Comparison of ENCODE assay signal across 1 cellular context in the genomic region with DNA sequence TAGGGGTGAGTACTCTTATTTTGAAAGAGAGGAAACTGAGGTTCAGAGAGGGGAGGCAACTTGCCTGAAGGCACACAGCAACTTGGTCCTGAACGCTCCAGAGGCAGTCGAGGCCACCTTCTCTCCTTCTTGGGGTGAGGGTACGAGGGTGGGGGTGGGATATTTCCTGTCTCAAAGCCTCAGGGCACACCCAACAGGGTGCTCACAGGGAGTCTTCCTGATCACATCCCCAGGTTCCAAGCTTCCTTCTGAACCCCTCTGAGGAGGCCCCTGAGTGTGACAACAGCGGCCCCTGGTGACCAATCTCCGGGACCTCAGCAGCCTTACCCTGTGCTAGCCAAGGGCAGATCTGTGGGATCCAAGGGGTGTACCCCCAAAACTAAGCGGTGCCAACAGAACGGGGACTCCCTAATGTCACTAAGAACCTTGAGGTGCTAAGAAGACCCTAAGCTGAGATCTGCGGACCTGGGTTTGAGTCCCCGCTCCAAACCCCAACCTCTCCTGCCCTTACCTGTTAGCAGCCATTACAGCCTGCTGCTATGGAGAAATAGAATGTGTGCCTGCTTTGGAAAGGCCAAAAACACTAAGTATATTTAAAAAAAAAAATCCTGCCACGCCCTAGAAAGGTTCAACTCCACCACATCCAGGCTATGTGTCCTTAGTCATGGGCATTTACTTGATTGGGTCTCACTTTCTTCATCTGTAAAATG.
TF ChIP-seq lines count a peak whose summit lies in the region.

No MANE protein-coding gene starts in this region.

TF ChIP-seq in GM23338, 12 proteins besides CTCF, POLR2A, EP300 and RAD21 (continued from another document):
- TF ChIP-seq, protein P1, sequence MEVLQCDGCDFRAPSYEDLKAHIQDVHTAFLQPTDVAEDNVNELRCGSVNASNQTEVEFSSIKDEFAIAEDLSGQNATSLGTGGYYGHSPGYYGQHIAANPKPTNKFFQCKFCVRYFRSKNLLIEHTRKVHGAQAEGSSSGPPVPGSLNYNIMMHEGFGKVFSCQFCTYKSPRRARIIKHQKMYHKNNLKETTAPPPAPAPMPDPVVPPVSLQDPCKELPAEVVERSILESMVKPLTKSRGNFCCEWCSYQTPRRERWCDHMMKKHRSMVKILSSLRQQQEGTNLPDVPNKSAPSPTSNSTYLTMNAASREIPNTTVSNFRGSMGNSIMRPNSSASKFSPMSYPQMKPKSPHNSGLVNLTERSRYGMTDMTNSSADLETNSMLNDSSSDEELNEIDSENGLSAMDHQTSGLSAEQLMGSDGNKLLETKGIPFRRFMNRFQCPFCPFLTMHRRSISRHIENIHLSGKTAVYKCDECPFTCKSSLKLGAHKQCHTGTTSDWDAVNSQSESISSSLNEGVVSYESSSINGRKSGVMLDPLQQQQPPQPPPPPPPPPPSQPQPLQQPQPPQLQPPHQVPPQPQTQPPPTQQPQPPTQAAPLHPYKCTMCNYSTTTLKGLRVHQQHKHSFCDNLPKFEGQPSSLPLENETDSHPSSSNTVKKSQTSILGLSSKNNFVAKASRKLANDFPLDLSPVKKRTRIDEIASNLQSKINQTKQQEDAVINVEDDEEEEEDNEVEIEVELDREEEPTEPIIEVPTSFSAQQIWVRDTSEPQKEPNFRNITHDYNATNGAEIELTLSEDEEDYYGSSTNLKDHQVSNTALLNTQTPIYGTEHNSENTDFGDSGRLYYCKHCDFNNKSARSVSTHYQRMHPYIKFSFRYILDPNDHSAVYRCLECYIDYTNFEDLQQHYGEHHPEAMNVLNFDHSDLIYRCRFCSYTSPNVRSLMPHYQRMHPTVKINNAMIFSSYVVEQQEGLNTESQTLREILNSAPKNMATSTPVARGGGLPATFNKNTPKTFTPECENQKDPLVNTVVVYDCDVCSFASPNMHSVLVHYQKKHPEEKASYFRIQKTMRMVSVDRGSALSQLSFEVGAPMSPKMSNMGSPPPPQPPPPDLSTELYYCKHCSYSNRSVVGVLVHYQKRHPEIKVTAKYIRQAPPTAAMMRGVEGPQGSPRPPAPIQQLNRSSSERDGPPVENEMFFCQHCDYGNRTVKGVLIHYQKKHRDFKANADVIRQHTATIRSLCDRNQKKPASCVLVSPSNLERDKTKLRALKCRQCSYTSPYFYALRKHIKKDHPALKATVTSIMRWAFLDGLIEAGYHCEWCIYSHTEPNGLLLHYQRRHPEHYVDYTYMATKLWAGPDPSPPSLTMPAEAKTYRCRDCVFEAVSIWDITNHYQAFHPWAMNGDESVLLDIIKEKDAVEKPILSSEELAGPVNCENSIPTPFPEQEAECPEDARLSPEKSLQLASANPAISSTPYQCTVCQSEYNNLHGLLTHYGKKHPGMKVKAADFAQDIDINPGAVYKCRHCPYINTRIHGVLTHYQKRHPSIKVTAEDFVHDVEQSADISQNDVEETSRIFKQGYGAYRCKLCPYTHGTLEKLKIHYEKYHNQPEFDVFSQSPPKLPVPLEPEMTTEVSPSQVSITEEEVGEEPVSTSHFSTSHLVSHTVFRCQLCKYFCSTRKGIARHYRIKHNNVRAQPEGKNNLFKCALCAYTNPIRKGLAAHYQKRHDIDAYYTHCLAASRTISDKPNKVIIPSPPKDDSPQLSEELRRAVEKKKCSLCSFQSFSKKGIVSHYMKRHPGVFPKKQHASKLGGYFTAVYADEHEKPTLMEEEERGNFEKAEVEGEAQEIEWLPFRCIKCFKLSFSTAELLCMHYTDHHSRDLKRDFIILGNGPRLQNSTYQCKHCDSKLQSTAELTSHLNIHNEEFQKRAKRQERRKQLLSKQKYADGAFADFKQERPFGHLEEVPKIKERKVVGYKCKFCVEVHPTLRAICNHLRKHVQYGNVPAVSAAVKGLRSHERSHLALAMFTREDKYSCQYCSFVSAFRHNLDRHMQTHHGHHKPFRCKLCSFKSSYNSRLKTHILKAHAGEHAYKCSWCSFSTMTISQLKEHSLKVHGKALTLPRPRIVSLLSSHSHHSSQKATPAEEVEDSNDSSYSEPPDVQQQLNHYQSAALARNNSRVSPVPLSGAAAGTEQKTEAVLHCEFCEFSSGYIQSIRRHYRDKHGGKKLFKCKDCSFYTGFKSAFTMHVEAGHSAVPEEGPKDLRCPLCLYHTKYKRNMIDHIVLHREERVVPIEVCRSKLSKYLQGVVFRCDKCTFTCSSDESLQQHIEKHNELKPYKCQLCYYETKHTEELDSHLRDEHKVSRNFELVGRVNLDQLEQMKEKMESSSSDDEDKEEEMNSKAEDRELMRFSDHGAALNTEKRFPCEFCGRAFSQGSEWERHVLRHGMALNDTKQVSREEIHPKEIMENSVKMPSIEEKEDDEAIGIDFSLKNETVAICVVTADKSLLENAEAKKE (CRISPR knock-in tag; IDR thresholded peaks at IDR 0.05): no peak
- no peak for TF ChIP-seq CREB1 (CRISPR knock-in tag; IDR thresholded peaks at IDR 0.05; ENCODE audit: low read depth)
- TF ChIP-seq EZH2 (IDR thresholded peaks at IDR 0.05; ENCODE audit: low read depth, unreplicated experiment): no peak
